1 cellular context compared by ENCODE assay signal in genomic region chr12:52041032-52041431, GRCh38.
TF ChIP-seq lines count a peak whose summit lies in the region.

No MANE protein-coding gene starts in this region.

TF ChIP-seq in HepG2, 621 proteins besides CTCF, POLR2A, EP300 and RAD21:
- TF ChIP-seq MAFK (conservative IDR thresholded peaks at IDR 0.05 in 1 of 2, IDR thresholded peaks at IDR 0.05 in 1 of 2; ENCODE audit: low read length in 2 of 2), result peak; percentile 34 to 61; a peak in 2 of 4 replicates
- peak; percentile 47; the same call in 1 of the 2 replicates for TF ChIP-seq MAFF (IDR thresholded peaks at IDR 0.05; ENCODE audit: low read depth, low read length)
- no peak for TF ChIP-seq ZBTB8A (CRISPR knock-in tag; IDR thresholded peaks at IDR 0.05; ENCODE audit: borderline replicate concordance, low read depth)
